In genomic region chr14:52929192-52929807, GRCh38 we compare ENCODE assay signal across 24 cellular contexts. TPM values are rescaled to one million over a fixed set of nuclear protein-coding genes. Genes with fewer than 3 reads are reported as not detected.
A peak's percentile ranks its signal among the peaks of the same experiment; 100 is the strongest.
DNase-seq lines count a peak whose midpoint lies in the region; ATAC-seq, FAIRE-seq and TF ChIP-seq lines count a peak whose summit lies in the region.
"Had no signal": no experiment of that assay in that cellular context is flagged by ENCODE, and none has a peak within 500 bp of the region (broad histone marks: within the 10 kb centered on the region; RNA-seq: fewer than 3 reads in every experiment).

No MANE protein-coding gene starts in this region.

- H3K4me1 Mint-ChIP-seq in WTC11 (peaks cover 57% of the 10 kb centered on the region), endothelial cell (ENCODE audit: unreplicated experiment) (peaks cover 48% of the 10 kb centered on the region), osteocyte (ENCODE audit: unreplicated experiment) (peaks cover 77% of the 10 kb centered on the region)

- ATAC-seq in A549 = no peak
- peak; percentile 49 for ATAC-seq in WTC11
- ATAC-seq: CD8-positive, alpha-beta T cell; Panc1 had no signal

- no peaks in the 10 kb centered on the region for H3K36me3 Mint-ChIP-seq in WTC11
- H3K36me3 Mint-ChIP-seq in endothelial cell (ENCODE audit: low read depth, unreplicated experiment) = no peaks in the 10 kb centered on the region
- H3K36me3 Mint-ChIP-seq in osteocyte (ENCODE audit: unreplicated experiment) = peaks cover 3% of the 10 kb centered on the region
- H3K36me3 Mint-ChIP-seq: CD8-positive, alpha-beta T cell had no signal

- peaks cover 50% of the 10 kb centered on the region for H4K20me1 ChIP-seq in GM23248 (ENCODE audit: insufficient read depth)

- 0 out of 2 replicates have a peak overlapping the region, but pooled peaks have one; percentile 27 for H3K27ac Mint-ChIP-seq in WTC11
- peak overlapping the region; percentile 21 for H3K27ac Mint-ChIP-seq in endothelial cell (ENCODE audit: unreplicated experiment)
- peak overlapping the region; percentile 54 for H3K27ac Mint-ChIP-seq in osteocyte (ENCODE audit: unreplicated experiment)
- H3K27ac Mint-ChIP-seq: CD8-positive, alpha-beta T cell; IgD-negative memory B cell had no signal

- H3K27me3 Mint-ChIP-seq in WTC11 (ENCODE audit: low read depth) (no peaks in the 10 kb centered on the region), endothelial cell (ENCODE audit: unreplicated experiment) (peaks cover 2% of the 10 kb centered on the region), osteocyte (ENCODE audit: unreplicated experiment) (no peaks in the 10 kb centered on the region)
- H3K27me3 Mint-ChIP-seq: IgD-negative memory B cell had no signal

- no peaks in the 10 kb centered on the region for H3K9me2 ChIP-seq in GM23248 (ENCODE audit: insufficient read depth)

- H3K9me3 ChIP-seq in A549 = no peaks in the 10 kb centered on the region
- no peaks in the 10 kb centered on the region for H3K9me3 ChIP-seq in GM23248 (ENCODE audit: low read depth)

- peaks cover 100% of the 10 kb centered on the region for H3K79me2 ChIP-seq in GM23248 (ENCODE audit: insufficient read depth)

- peaks cover 57% of the 10 kb centered on the region for H3K4me1 ChIP-seq in A549
- peaks cover 57% of the 10 kb centered on the region for H3K4me1 ChIP-seq in GM23248 (ENCODE audit: insufficient read depth)

- H3K9me3 Mint-ChIP-seq in WTC11 = no peaks in the 10 kb centered on the region
- no peaks in the 10 kb centered on the region for H3K9me3 Mint-ChIP-seq in endothelial cell (ENCODE audit: unreplicated experiment)
- no peaks in the 10 kb centered on the region for H3K9me3 Mint-ChIP-seq in osteocyte (ENCODE audit: unreplicated experiment)
- H3K9me3 Mint-ChIP-seq: CD8-positive, alpha-beta T cell had no signal

- no peak for FAIRE-seq in A549 (lab: Jason Lieb, UNC)

- WGBS in A549 (ENCODE audit: missing lambda C conversion rate) = 94% methylated on average over 4 of the region's 4 CpGs
- whole genome bisulfite sequencing in GM23248 (ENCODE audit: low coverage in 1 of 2, low lambda C conversion rate in 2 of 2, missing lambda C conversion rate in 2 of 2), 2 experiments = 96 to 97% methylated on average over 4 of the region's 4 CpGs

- in situ Hi-C loops in GM23248 (cut with MboI) = no loop called here

- no peak for TF ChIP-seq CTCF in A549 (IDR thresholded peaks at IDR 0.05)
- TF ChIP-seq CTCF in WTC11 (IDR thresholded peaks at IDR 0.05) = no peak
- no peak for TF ChIP-seq CTCF in endothelial cell (IDR thresholded peaks at IDR 0.05; ENCODE audit: unreplicated experiment)
- no peak for TF ChIP-seq CTCF in osteocyte (IDR thresholded peaks at IDR 0.05)

- TF ChIP-seq EP300 in A549 (IDR thresholded peaks at IDR 0.05) = no peak

- TF ChIP-seq RAD21 in A549 (conservative IDR thresholded peaks at IDR 0.05 in 1 of 2, IDR thresholded peaks at IDR 0.05 in 1 of 2) = no peak

- H3K4me2 ChIP-seq in A549 = no peak overlapping the region
- no peak overlapping the region for H3K4me2 ChIP-seq in GM23248 (ENCODE audit: unreplicated experiment)

- H3K27me3 ChIP-seq in GM23248 (replicated peaks; ENCODE audit: insufficient read depth) = no peaks in the 10 kb centered on the region

- H2AFZ ChIP-seq in GM23248 = no peak overlapping the region

- DNase-seq in A549 (ENCODE audit: low read depth in 1 of 2, low spot score in 1 of 2) (no peak), WTC11 (ENCODE audit: low spot score) (no peak), endothelial cell (ENCODE audit: low spot score) (no peak), osteocyte (ENCODE audit: extremely low spot score, unreplicated experiment) (no peak), germinal center (ENCODE audit: low spot score) (no peak), GM19240 (ENCODE audit: insufficient read length, low spot score) (no peak), GM23248 (no peak), D341Med (ENCODE audit: low spot score) (no peak)
- DNase-seq: 8988T; AML-193; C1 segment of cervical spinal cord; CD8-positive, alpha-beta T cell; DMS153; H7; MV-4-11; NCI-H1105 treated with DMSO at 0.1 percent for 48 hours; NCI-H2081; NCI-H2171; NCI-H345; NCI-H524 treated with DMSO at 0.1 percent for 48 hours; NCI-H82; SIG-M5 had no signal

- CTCF ChIA-PET in A549 (lab: Yijun Ruan, JAX) (no interaction called here), WTC11 (lab: Charles Lee) (no interaction called here)

- H3K27ac ChIP-seq in A549 (no peak overlapping the region), GM23248 (no peak overlapping the region)

- no peak overlapping the region for H3K9ac ChIP-seq in GM23248

- POLR2A ChIA-PET in A549 (lab: Yijun Ruan, JAX) = no interaction called here
- POLR2A ChIA-PET in WTC11 (lab: Charles Lee) = no interaction called here

- H3F3A ChIP-seq in GM23248 (ENCODE audit: insufficient read depth) = peaks cover 54% of the 10 kb centered on the region

- H3K4me3 ChIP-seq in A549 = no peak overlapping the region
- H3K4me3 ChIP-seq in GM23248 = no peak overlapping the region

- TF ChIP-seq POLR2A in A549 (IDR thresholded peaks at IDR 0.05; ENCODE audit: low read length) = no peak

- H3K4me3 Mint-ChIP-seq in WTC11 = no peak overlapping the region
- no peak overlapping the region for H3K4me3 Mint-ChIP-seq in endothelial cell (ENCODE audit: unreplicated experiment)
- H3K4me3 Mint-ChIP-seq in osteocyte (ENCODE audit: unreplicated experiment) = no peak overlapping the region
- H3K4me3 Mint-ChIP-seq: CD8-positive, alpha-beta T cell; IgD-negative memory B cell had no signal

- H3K36me3 ChIP-seq in GM23248 (ENCODE audit: low read depth) = peaks cover 3% of the 10 kb centered on the region; the same call in 1 of the 2 replicates

TF ChIP-seq in A549, 52 proteins besides CTCF, POLR2A, EP300 and RAD21:
- TF ChIP-seq MAZ (IDR thresholded peaks at IDR 0.05; ENCODE audit: borderline replicate concordance, low read depth, low read length) (no peak), KDM1A (IDR thresholded peaks at IDR 0.05; ENCODE audit: low read depth) (peak; percentile 56; the same call in 1 of the 2 replicates)

TF ChIP-seq in WTC11, 78 proteins besides CTCF, POLR2A, EP300 and RAD21:
- TF ChIP-seq KAT7 (CRISPR knock-in tag; IDR thresholded peaks at IDR 0.05; ENCODE audit: borderline replicate concordance) = no peak

RNA-seq across cellular contexts. Expression of gene FERMT2, which starts 21.6 kb away (rescaled TPM):
- polyA plus RNA-seq in A549 (2011; rRNA removed) = 76.6 and 102 TPM in 2 replicates
- polyA plus RNA-seq in A549 (2012; cell fraction: cytosol; rRNA removed) = 25.4 and 25.5 TPM in 2 replicates
- 18.2 and 22.7 TPM in 2 replicates for polyA plus RNA-seq in A549 (2012; cell fraction: nucleus; rRNA removed)
- 42.9 to 46.8 TPM (median 44.1 TPM) in 3 replicates for polyA plus RNA-seq in A549 (2017; fragmentation: RNase III; extraction: RNeasy Plus Mini Kit Qiagen cat#74134 plus additional on column Dnase treatment)
- 28.6 and 28.7 TPM in 2 replicates for polyA minus RNA-seq in A549 (2011; rRNA and poly(A)+ RNA removed)
- 87.8 to 97.7 TPM (median 92.8 TPM) in 3 replicates for total RNA-seq in WTC11 (2021)
- total RNA-seq in endothelial cell (ENCODE audit: unreplicated experiment) = 188 TPM
- total RNA-seq in osteocyte = 302 and 304 TPM in 2 replicates
- total RNA-seq in GM23248 (2014; rRNA removed; shearing (Covaris generic)) = 217 and 256 TPM in 2 replicates
- 124 and 126 TPM in 2 replicates for polyA plus RNA-seq in GM23248 (2016; fragmentation: Nextera tagmentation; extraction: Ambion mirVana)
- total RNA-seq: CD8-positive, alpha-beta T cell had no signal
- polyA plus RNA-seq: IgD-negative memory B cell had no signal
